35 cellular contexts compared by ENCODE assay signal in the genomic region with DNA sequence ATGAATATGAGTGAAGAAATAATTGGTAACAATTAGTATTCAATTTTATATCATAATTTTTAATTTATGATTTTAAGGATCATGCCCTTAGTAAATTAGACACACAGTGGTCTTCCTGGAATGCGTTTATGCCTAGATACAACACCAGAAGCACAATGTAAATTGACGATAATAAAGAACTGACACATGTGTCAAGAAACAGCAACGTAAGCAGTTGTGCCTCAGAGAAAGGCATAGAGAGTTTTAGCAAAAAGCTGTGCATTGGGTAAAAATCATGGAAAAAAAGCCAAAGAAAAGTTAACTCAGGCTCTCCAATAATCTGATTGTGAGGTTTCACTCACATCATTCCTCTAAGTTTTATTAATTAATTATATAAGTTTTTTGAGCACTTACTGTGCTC. TPM values are rescaled to one million over a fixed set of nuclear protein-coding genes. Genes with fewer than 3 reads are reported as not detected.
"Had no signal": no experiment of that assay in that cellular context is flagged by ENCODE, and none has a peak within 500 bp of the region (broad histone marks: within the 10 kb centered on the region; RNA-seq: fewer than 3 reads in every experiment).

No MANE protein-coding gene starts in this region.

- H3K4me1 ChIP-seq: body of pancreas, breast epithelium had no signal

- DNase-seq: activated B cell treated with CpG ODN at 0.5 μM for 24 hours; activated CD4-positive, alpha-beta memory T cell treated with anti-CD3 and anti-CD28 coated beads for 36 hours; activated CD4-positive, alpha-beta T cell treated with anti-CD3 and anti-CD28 coated beads for 4 hours; activated CD4-positive, alpha-beta T cell treated with anti-CD3 and anti-CD28 coated beads, Interleukin-2, amount 10 ng/mL, durations not matched to agents 24 days and 14 days; activated CD4-positive, alpha-beta T cell treated with anti-CD3 and anti-CD28 coated beads, Interleukin-2, amount 50 U/mL, for 1 hour; activated CD4-positive, alpha-beta T cell treated with anti-CD3 and anti-CD28 coated beads, Interleukin-2, amount 50 U/mL, for 4 hours; activated CD4-positive, CD25-positive, alpha-beta regulatory T cell treated with anti-CD3 and anti-CD28 coated beads, Interleukin-2, amount 50 U/mL, for 72 hours; activated CD8-positive, alpha-beta memory T cell treated with anti-CD3 and anti-CD28 coated beads, Interleukin-2, amount 50 U/mL, for 4 hours; activated CD8-positive, alpha-beta T cell treated with anti-CD3 and anti-CD28 coated beads for 36 hours; activated effector memory CD4-positive, alpha-beta T cell treated with anti-CD3 and anti-CD28 coated beads, Interleukin-2, amount 50 U/mL, for 16 hours; activated gamma-delta T cell treated with Interleukin-2 at 50 U/mL for 16 hours; activated naive CD4-positive, alpha-beta T cell; activated naive CD4-positive, alpha-beta T cell treated with anti-CD3 and anti-CD28 coated beads for 36 hours; activated naive CD4-positive, alpha-beta T cell treated with anti-CD3 and anti-CD28 coated beads, Interleukin-2, amount 50 U/mL, for 16 hours; activated naive CD8-positive, alpha-beta T cell treated with anti-CD3 and anti-CD28 coated beads for 36 hours; activated T-cell treated with anti-CD3 and anti-CD28 coated beads for 4 hours; activated T-cell treated with anti-CD3 and anti-CD28 coated beads, Interleukin-2, amount 50 U/mL, for 1 hour; activated T-cell treated with anti-CD3 and anti-CD28 coated beads, Interleukin-2, amount 50 U/mL, for 4 hours; activated T-cell treated with anti-CD3 and anti-CD28 coated beads, Interleukin-2, amount 50 U/mL, for 72 hours; adrenal gland; amniotic stem cell; aorta; body of pancreas; brain microvascular endothelial cell; central memory CD4-positive, alpha-beta T cell; T-helper 2 cell; T-helper 9 cell had no signal

- H3K27me3 ChIP-seq: adrenal gland, body of pancreas, brain microvascular endothelial cell, breast epithelium had no signal

- H3K4me3 ChIP-seq: adrenal gland, body of pancreas had no signal

- H3K36me3 ChIP-seq: adrenal gland, brain microvascular endothelial cell, breast epithelium had no signal

- FAIRE-seq: astrocyte, TTC549 had no signal

- H3K9me3 ChIP-seq: adrenal gland, body of pancreas, breast epithelium had no signal

- H3K27ac ChIP-seq: adrenal gland, body of pancreas, brain microvascular endothelial cell, breast epithelium, VCaP had no signal

- ATAC-seq: activated CD8-positive, alpha-beta T cell treated with anti-CD3 and anti-CD28 coated beads for 36 hours; activated naive CD4-positive, alpha-beta T cell treated with anti-CD3 and anti-CD28 coated beads, Interleukin-2, amount 50 U/mL, for 72 hours; activated T-cell treated with anti-CD3 and anti-CD28 coated beads, Interleukin-2, amount 50 U/mL, for 4 hours; activated T-cell treated with anti-CD3 and anti-CD28 coated beads, Interleukin-2, amount 50 U/mL, for 72 hours; activated T-helper 17 cell treated with anti-CD3 and anti-CD28 coated beads, Interleukin-2, amount 50 U/mL, for 72 hours; body of pancreas had no signal

RNA-seq across cellular contexts. Expression of a gene that starts 37.0 kb away (rescaled TPM):
- total RNA-seq: activated B cell treated with CpG ODN at 0.5 μM for 24 hours; activated CD4-positive, alpha-beta memory T cell treated with anti-CD3 and anti-CD28 coated beads for 36 hours; activated CD4-positive, alpha-beta T cell treated with anti-CD3 and anti-CD28 coated beads, Interleukin-2, amount 10 ng/mL, durations not matched to agents 24 days and 14 days; activated CD8-positive, alpha-beta memory T cell treated with anti-CD3 and anti-CD28 coated beads for 36 hours; activated CD8-positive, alpha-beta T cell treated with anti-CD3 and anti-CD28 coated beads for 36 hours; activated naive CD4-positive, alpha-beta T cell treated with anti-CD3 and anti-CD28 coated beads for 36 hours; activated naive CD4-positive, alpha-beta T cell treated with anti-CD3 and anti-CD28 coated beads, Interleukin-2, amount 50 U/mL, for 72 hours; activated naive CD8-positive, alpha-beta T cell treated with anti-CD3 and anti-CD28 coated beads for 36 hours; activated T-cell treated with anti-CD3 and anti-CD28 coated beads, Interleukin-2, amount 50 U/mL, for 4 hours; activated T-cell treated with anti-CD3 and anti-CD28 coated beads, Interleukin-2, amount 50 U/mL, for 72 hours; activated T-helper 1 cell treated with anti-CD3 and anti-CD28 coated beads, Interleukin-12 subunit alpha, Interleukin-12 subunit beta, Interleukin-2, Interleukin-4 antibody, amounts not matched to agents 30 ng/mL and 10 ng/mL and 1 ng/mL, durations not matched to agents 14 hours and 24 hours and 36 hours; activated T-helper 17 cell treated with anti-CD3 and anti-CD28 coated beads, Interleukin-2, amount 50 U/mL, for 72 hours; astrocyte; body of pancreas had no signal
